8 cellular contexts compared by ENCODE assay signal in genomic region chr19:3336680-3337523, GRCh38.
DNase-seq lines count a peak whose midpoint lies in the region; FAIRE-seq and TF ChIP-seq lines count a peak whose summit lies in the region.

No MANE protein-coding gene starts in this region.

- H3K4me3 ChIP-seq in HEK293 (ENCODE audit: low read depth, low read length), result no peak overlapping the region
- peak overlapping the region; percentile 34 to 54 for H3K4me3 ChIP-seq in stomach smooth muscle (ENCODE audit: low read length in 2 of 2)

- POLR2A ChIA-PET in HEK293 (lab: Yijun Ruan, JAX), result interaction anchor here (1.0 kb wide), 1 partner anchor 251 kb away, joined by 3 read pairs; no protein-coding TSS in a partner anchor

- peak; percentile 90 for DNase-seq in astrocyte of the hippocampus (ENCODE audit: low read depth, low spot score)
- no peak for DNase-seq in islet precursor cell
- no peak for DNase-seq in erythroblast (lab: John Stamatoyannopoulos, UW)
- no peak for DNase-seq in T1000 (lab: John Stamatoyannopoulos, UW)
- DNase-seq in NAMALWA (ENCODE audit: low spot score), result no peak

- TF ChIP-seq CTCF in HEK293 (tag by site-specific recombination; IDR thresholded peaks at IDR 0.05), result no peak

- H3K9me3 ChIP-seq in HEK293 (ENCODE audit: control insufficient read depth, insufficient read depth, low read depth, low read length), result no peaks in the 10 kb centered on the region
- H3K9me3 ChIP-seq in stomach smooth muscle (ENCODE audit: control insufficient read depth in 2 of 2, low read length in 2 of 2), result no peaks in the 10 kb centered on the region

- no peak for TF ChIP-seq POLR2A in erythroblast (IDR thresholded peaks at IDR 0.05; ENCODE audit: low read length)

- H3K4me1 ChIP-seq in HEK293 (ENCODE audit: control insufficient read depth, insufficient read depth, low read length) (no peaks in the 10 kb centered on the region), stomach smooth muscle (ENCODE audit: control insufficient read depth, insufficient read depth, low read length) (peaks cover 54% of the 10 kb centered on the region)

- H3K27ac ChIP-seq in HEK293 (ENCODE audit: extremely low read depth, low read depth, low read length) (no peak overlapping the region), stomach smooth muscle (ENCODE audit: low read length) (peak overlapping the region; percentile 99)

- no peaks in the 10 kb centered on the region for H3K27me3 ChIP-seq in stomach smooth muscle (ENCODE audit: control insufficient read depth in 1 of 2, insufficient read depth in 2 of 2, low read length in 2 of 2)

- CTCF ChIA-PET in HEK293 (lab: Yijun Ruan, JAX), result interaction anchor here (0.6 to 2.2 kb wide), 4 partner anchors 92 to 356 kb away, joined by 3 to 9 read pairs (median 6); no protein-coding TSS in a partner anchor

- peak; percentile 5 for FAIRE-seq in islet of Langerhans (lab: Jason Lieb, UNC)

- H3K9ac ChIP-seq in stomach smooth muscle (ENCODE audit: low read length in 2 of 2), result peak overlapping the region; percentile 74 to 80

- H3K36me3 ChIP-seq in HEK293 (ENCODE audit: control insufficient read depth in 2 of 2, insufficient read depth in 1 of 2, low read length in 2 of 2), result no peaks in the 10 kb centered on the region
- no peaks in the 10 kb centered on the region for H3K36me3 ChIP-seq in stomach smooth muscle (ENCODE audit: control insufficient read depth in 2 of 2, insufficient read depth in 2 of 2, low read length in 2 of 2)

TF ChIP-seq in HEK293, 187 proteins besides CTCF, POLR2A, EP300 and RAD21 (continues in another document):
- TF ChIP-seq ZIC2 (tag by site-specific recombination; IDR thresholded peaks at IDR 0.05) (peak; percentile 67; the same call in 1 of the 2 replicates), REST (tag by site-specific recombination; IDR thresholded peaks at IDR 0.05) (no peak), GFI1B (tag by site-specific recombination; IDR thresholded peaks at IDR 0.05) (no peak), AEBP2 (tag by site-specific recombination; IDR thresholded peaks at IDR 0.05; ENCODE audit: borderline replicate concordance) (no peak), KLF16 (tag by site-specific recombination; IDR thresholded peaks at IDR 0.05) (no peak), PBX3 (CRISPR knock-in tag; IDR thresholded peaks at IDR 0.05) (no peak), ZNF404 (tag by site-specific recombination; IDR thresholded peaks at IDR 0.05) (no peak), SCRT2 (tag by site-specific recombination; IDR thresholded peaks at IDR 0.05) (no peak), ZBTB17 (tag by site-specific recombination; IDR thresholded peaks at IDR 0.05) (peak; percentile 40; the same call in 1 of the 2 replicates), ZNF785 (tag by site-specific recombination; IDR thresholded peaks at IDR 0.05) (no peak), ZNF10 (tag by site-specific recombination; IDR thresholded peaks at IDR 0.05) (no peak), ZNF514 (tag by site-specific recombination; IDR thresholded peaks at IDR 0.05) (no peak), ZNF830 (tag by site-specific recombination; IDR thresholded peaks at IDR 0.05; ENCODE audit: low read depth) (no peak), ZNF843 (tag by site-specific recombination; IDR thresholded peaks at IDR 0.05) (no peak), ZNF398 (tag by site-specific recombination; IDR thresholded peaks at IDR 0.05) (peak; percentile 86), PATZ1 (tag by site-specific recombination; IDR thresholded peaks at IDR 0.05) (0 out of 2 replicates have a peak, but pooled peaks have one; percentile 28)
